ENCODE assay signal across 15 cellular contexts in the genomic region with DNA sequence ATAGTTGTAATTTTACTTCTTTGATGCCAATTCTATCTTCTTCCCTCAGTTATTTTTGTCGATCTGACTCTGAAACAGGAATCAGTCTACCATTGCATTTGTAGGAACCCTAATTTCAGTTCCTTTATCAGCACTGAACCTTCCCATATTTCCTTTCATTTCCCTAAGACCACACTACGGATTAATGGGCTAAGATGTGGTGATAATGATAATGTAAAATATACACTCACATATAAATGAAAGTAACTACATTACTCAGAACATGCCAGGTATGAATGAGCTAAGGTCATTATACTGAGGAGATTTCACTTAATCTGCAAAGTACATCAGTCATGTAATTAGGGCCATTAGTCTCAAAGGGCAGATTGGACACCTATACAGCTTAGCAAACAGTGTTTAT.
A peak's percentile ranks its signal among the peaks of the same experiment; 100 is the strongest.
DNase-seq lines count a peak whose midpoint lies in the region; ATAC-seq and TF ChIP-seq lines count a peak whose summit lies in the region.
"Had no signal": no experiment of that assay in that cellular context is flagged by ENCODE, and none has a peak within 500 bp of the region (broad histone marks: within the 10 kb centered on the region; RNA-seq: fewer than 3 reads in every experiment).

No MANE protein-coding gene starts in this region.

- H3K27ac ChIP-seq in caudate nucleus (ENCODE audit: low read depth, low read length) (no peak overlapping the region), smooth muscle cell (ENCODE audit: low read depth) (no peak overlapping the region)
- H3K27ac ChIP-seq: right lobe of liver, RWPE1, upper lobe of left lung had no signal

- no peaks in the 10 kb centered on the region for H3K27me3 ChIP-seq in smooth muscle cell (ENCODE audit: low read depth)
- H3K27me3 ChIP-seq: right lobe of liver, upper lobe of left lung had no signal

- H3K4me1 ChIP-seq in smooth muscle cell (ENCODE audit: low read depth): no peaks in the 10 kb centered on the region
- H3K4me1 ChIP-seq: right lobe of liver, upper lobe of left lung had no signal

- peak; percentile 62 for ATAC-seq in HG02840 (IDR thresholded peaks at IDR 0.05; ENCODE audit: low FRiP score, unreplicated experiment)
- peak; percentile 37 for ATAC-seq in HG03558 (IDR thresholded peaks at IDR 0.05; ENCODE audit: extremely low read depth, unreplicated experiment)

- H3F3A ChIP-seq in smooth muscle cell (ENCODE audit: low read depth): no peaks in the 10 kb centered on the region

- no peaks in the 10 kb centered on the region for H3K9me3 ChIP-seq in smooth muscle cell (replicated peaks; ENCODE audit: low read depth)
- H3K9me3 ChIP-seq: right lobe of liver, upper lobe of left lung had no signal

- H3K79me2 ChIP-seq in smooth muscle cell (ENCODE audit: low read depth): no peaks in the 10 kb centered on the region

- no peak overlapping the region for H3K4me2 ChIP-seq in smooth muscle cell

- no peak for TF ChIP-seq CTCF in smooth muscle cell (IDR thresholded peaks at IDR 0.05; ENCODE audit: borderline replicate concordance, insufficient read depth, poor library complexity, severe bottlenecking)

- no peak overlapping the region for H3K4me3 ChIP-seq in smooth muscle cell
- H3K4me3 ChIP-seq: right lobe of liver, upper lobe of left lung had no signal

- H3K9ac ChIP-seq in smooth muscle cell (ENCODE audit: low read depth): no peak overlapping the region

- H3K36me3 ChIP-seq in smooth muscle cell (ENCODE audit: low read depth): no peaks in the 10 kb centered on the region
- H3K36me3 ChIP-seq: right lobe of liver, upper lobe of left lung had no signal

- H4K20me1 ChIP-seq in smooth muscle cell (ENCODE audit: low read depth): no peaks in the 10 kb centered on the region

- WGBS in smooth muscle cell (ENCODE audit: low lambda C conversion rate): 94% methylated on average over 2 of the region's 2 CpGs

- no peak overlapping the region for H2AFZ ChIP-seq in smooth muscle cell (ENCODE audit: low read depth)

- peak; percentile 65 for DNase-seq in SIG-M5 treated with dmso at 0.1 percent for 504 hours (lab: John Stamatoyannopoulos, UW; ENCODE audit: unreplicated experiment)
- DNase-seq in SIG-M5 (lab: John Stamatoyannopoulos, UW): no peak
- no peak for DNase-seq in DMS 273 treated with DMSO at 0.1 percent for 48 hours (lab: John Stamatoyannopoulos, UW)
- DNase-seq in dedifferentiated amniotic fluid mesenchymal stem cell (ENCODE audit: extremely low spot score): no peak
- no peak for DNase-seq in caudate nucleus (lab: John Stamatoyannopoulos, UW)
- DNase-seq in smooth muscle cell (lab: John Stamatoyannopoulos, UW; ENCODE audit: unreplicated experiment): no peak
- DNase-seq: 8988T; activated T-cell treated with anti-CD3 and anti-CD28 coated beads, Interleukin-2, amount 50 U/mL, for 48 hours; erythroblast; NCI-H1694 treated with DMSO at 0.1 percent for 48 hours; right lobe of liver; upper lobe of left lung had no signal
